ENCODE assay signal across 1 cellular context in the genomic region with DNA sequence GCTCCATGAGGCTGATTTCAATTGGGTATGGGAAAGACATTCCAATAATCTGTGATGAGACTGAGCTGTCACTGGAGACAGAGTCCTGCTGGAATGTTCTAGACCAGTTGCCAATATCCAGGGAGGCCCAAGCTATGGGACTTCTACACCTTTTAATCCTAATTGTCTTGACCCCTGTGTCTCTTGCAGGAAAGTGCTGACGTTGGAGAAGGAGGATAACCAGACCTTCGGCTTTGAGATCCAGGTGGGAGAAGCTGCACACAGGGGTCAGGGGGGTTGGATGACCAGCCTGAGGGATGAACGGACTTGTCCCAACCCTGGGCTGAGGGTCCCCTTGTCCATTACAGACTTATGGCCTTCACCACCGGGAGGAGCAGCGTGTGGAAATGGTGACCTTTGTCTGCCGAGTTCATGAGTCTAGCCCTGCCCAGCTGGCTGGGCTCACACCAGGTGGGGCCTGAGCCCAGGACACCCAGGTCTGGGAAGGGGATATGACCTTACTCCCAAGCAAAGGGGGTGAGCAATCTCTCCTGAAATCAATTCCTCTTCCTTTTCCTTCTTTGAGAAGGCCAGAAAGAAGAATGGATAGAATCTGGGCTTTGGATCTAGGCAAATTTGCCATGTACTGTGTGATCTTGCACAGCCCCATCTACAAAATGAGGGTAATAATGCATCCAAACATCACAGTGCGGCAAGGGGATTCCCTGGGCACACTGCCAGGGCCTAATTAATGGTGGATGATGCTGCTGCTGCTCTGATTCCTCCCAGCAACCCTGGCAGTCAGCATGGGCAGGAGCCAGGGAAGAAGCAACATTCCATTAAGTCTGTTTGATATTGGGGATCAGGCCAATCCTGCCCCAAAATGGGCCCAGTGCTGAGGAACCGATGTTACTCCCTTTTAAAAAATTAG.
A peak's percentile ranks its signal among the peaks of the same experiment; 100 is the strongest.
TF ChIP-seq lines count a peak whose summit lies in the region.

No MANE protein-coding gene starts in this region.

TF ChIP-seq in HepG2, 621 proteins besides CTCF, POLR2A, EP300 and RAD21 (continues in another document):
- TF ChIP-seq, protein P1, sequence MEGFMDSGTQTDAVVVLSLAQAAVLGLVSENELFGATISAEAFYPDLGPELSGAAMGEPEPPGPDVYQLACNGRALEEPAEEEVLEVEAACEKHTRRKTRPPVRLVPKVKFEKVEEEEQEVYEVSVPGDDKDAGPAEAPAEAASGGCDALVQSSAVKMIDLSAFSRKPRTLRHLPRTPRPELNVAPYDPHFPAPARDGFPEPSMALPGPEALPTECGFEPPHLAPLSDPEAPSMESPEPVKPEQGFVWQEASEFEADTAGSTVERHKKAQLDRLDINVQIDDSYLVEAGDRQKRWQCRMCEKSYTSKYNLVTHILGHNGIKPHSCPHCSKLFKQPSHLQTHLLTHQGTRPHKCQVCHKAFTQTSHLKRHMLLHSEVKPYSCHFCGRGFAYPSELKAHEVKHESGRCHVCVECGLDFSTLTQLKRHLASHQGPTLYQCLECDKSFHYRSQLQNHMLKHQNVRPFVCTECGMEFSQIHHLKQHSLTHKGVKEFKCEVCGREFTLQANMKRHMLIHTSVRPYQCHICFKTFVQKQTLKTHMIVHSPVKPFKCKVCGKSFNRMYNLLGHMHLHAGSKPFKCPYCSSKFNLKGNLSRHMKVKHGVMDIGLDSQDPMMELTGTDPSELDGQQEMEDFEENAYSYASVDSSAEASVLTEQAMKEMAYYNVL (CRISPR knock-in tag; IDR thresholded peaks at IDR 0.05; ENCODE audit: borderline replicate concordance): no peak
- TF ChIP-seq ZNF263 (CRISPR knock-in tag; IDR thresholded peaks at IDR 0.05) (peak; percentile 10; the same call in 1 of the 2 replicates), NR2F6 (IDR thresholded peaks at IDR 0.05) (peak; percentile 54; the same call in 1 of the 2 replicates), NR2F6 (CRISPR knock-in tag; IDR thresholded peaks at IDR 0.05) (peak; percentile 59; the same call in 1 of the 2 replicates), ZNF577 (CRISPR knock-in tag; IDR thresholded peaks at IDR 0.05; ENCODE audit: borderline replicate concordance, low read depth) (no peak), SP4 (CRISPR knock-in tag; IDR thresholded peaks at IDR 0.05) (no peak), CEBPG (CRISPR knock-in tag; IDR thresholded peaks at IDR 0.05) (no peak), ZNF232 (CRISPR knock-in tag; IDR thresholded peaks at IDR 0.05; ENCODE audit: borderline replicate concordance) (no peak), NFIC (IDR thresholded peaks at IDR 0.05; ENCODE audit: low read length) (no peak), ZNF430 (CRISPR knock-in tag; IDR thresholded peaks at IDR 0.05) (0 out of 2 replicates have a peak, but pooled peaks have one; percentile 21), ZSCAN9 (CRISPR knock-in tag; IDR thresholded peaks at IDR 0.05; ENCODE audit: borderline replicate concordance) (0 out of 2 replicates have a peak, but pooled peaks have one; percentile 27), HNF1B (CRISPR knock-in tag; IDR thresholded peaks at IDR 0.05) (0 out of 2 replicates have a peak, but pooled peaks have one; percentile 10), ZNF687 (CRISPR knock-in tag; IDR thresholded peaks at IDR 0.05) (peak; percentile 64), HNF4A (CRISPR knock-in tag; IDR thresholded peaks at IDR 0.05) (peak; percentile 90), ZNF781 (CRISPR knock-in tag; IDR thresholded peaks at IDR 0.05; ENCODE audit: borderline replicate concordance, not compliant biosample characterization) (no peak), JUND (CRISPR knock-in tag; IDR thresholded peaks at IDR 0.05) (0 out of 2 replicates have a peak, but pooled peaks have one; percentile 46), ZNF609 (CRISPR knock-in tag; IDR thresholded peaks at IDR 0.05; ENCODE audit: borderline replicate concordance) (no peak), GTF2F1 (IDR thresholded peaks at IDR 0.05; ENCODE audit: low read length) (no peak), HMGXB3 (CRISPR knock-in tag; IDR thresholded peaks at IDR 0.05; ENCODE audit: borderline replicate concordance) (0 out of 2 replicates have a peak, but pooled peaks have one; percentile 5), MAFF (IDR thresholded peaks at IDR 0.05; ENCODE audit: low read depth, low read length) (peak; percentile 56), DNMT3B (CRISPR knock-in tag; conservative IDR thresholded peaks at IDR 0.05) (0 out of 2 replicates have a peak, but pooled peaks have one; percentile 36), DR1 (CRISPR knock-in tag; IDR thresholded peaks at IDR 0.05) (0 out of 2 replicates have a peak, but pooled peaks have one; percentile 3), ZNF761 (CRISPR knock-in tag; conservative IDR thresholded peaks at IDR 0.05) (no peak), TFDP2 (CRISPR knock-in tag; IDR thresholded peaks at IDR 0.05) (no peak)
- TF ChIP-seq, protein P2, sequence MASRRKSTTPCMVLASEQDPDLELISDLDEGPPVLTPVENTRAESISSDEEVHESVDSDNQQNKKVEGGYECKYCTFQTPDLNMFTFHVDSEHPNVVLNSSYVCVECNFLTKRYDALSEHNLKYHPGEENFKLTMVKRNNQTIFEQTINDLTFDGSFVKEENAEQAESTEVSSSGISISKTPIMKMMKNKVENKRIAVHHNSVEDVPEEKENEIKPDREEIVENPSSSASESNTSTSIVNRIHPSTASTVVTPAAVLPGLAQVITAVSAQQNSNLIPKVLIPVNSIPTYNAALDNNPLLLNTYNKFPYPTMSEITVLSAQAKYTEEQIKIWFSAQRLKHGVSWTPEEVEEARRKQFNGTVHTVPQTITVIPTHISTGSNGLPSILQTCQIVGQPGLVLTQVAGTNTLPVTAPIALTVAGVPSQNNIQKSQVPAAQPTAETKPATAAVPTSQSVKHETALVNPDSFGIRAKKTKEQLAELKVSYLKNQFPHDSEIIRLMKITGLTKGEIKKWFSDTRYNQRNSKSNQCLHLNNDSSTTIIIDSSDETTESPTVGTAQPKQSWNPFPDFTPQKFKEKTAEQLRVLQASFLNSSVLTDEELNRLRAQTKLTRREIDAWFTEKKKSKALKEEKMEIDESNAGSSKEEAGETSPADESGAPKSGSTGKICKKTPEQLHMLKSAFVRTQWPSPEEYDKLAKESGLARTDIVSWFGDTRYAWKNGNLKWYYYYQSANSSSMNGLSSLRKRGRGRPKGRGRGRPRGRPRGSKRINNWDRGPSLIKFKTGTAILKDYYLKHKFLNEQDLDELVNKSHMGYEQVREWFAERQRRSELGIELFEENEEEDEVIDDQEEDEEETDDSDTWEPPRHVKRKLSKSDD (CRISPR knock-in tag; IDR thresholded peaks at IDR 0.05; ENCODE audit: low read depth): 0 out of 2 replicates have a peak, but pooled peaks have one; percentile 11
- TF ChIP-seq, protein P3, sequence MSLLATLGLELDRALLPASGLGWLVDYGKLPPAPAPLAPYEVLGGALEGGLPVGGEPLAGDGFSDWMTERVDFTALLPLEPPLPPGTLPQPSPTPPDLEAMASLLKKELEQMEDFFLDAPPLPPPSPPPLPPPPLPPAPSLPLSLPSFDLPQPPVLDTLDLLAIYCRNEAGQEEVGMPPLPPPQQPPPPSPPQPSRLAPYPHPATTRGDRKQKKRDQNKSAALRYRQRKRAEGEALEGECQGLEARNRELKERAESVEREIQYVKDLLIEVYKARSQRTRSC (CRISPR knock-in tag; IDR thresholded peaks at IDR 0.05; ENCODE audit: low read depth): 0 out of 2 replicates have a peak, but pooled peaks have one; percentile 18
